1 cellular context compared by ENCODE assay signal in genomic region chr12:76878899-76879709, GRCh38.
TF ChIP-seq lines count a peak whose summit lies in the region.

Gene CSRP2, minus strand, starts transcription at chr12:76879019. Its CDS starts 12,759 bp downstream, at chr12:76866260.

TF ChIP-seq in IMR-90, 13 proteins besides CTCF, POLR2A, EP300 and RAD21:
- TF ChIP-seq MAZ (IDR thresholded peaks at IDR 0.05; ENCODE audit: borderline replicate concordance, low read depth, low read length) = peak; percentile 93
- no peak for TF ChIP-seq USF2 (IDR thresholded peaks at IDR 0.05; ENCODE audit: low read depth, low read length)
- 0 out of 2 replicates have a peak, but pooled peaks have one; percentile 8 for TF ChIP-seq CEBPB (IDR thresholded peaks at IDR 0.05; ENCODE audit: low read depth, low read length)
- TF ChIP-seq, protein P1, sequence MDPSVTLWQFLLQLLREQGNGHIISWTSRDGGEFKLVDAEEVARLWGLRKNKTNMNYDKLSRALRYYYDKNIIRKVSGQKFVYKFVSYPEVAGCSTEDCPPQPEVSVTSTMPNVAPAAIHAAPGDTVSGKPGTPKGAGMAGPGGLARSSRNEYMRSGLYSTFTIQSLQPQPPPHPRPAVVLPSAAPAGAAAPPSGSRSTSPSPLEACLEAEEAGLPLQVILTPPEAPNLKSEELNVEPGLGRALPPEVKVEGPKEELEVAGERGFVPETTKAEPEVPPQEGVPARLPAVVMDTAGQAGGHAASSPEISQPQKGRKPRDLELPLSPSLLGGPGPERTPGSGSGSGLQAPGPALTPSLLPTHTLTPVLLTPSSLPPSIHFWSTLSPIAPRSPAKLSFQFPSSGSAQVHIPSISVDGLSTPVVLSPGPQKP (IDR thresholded peaks at IDR 0.05; ENCODE audit: borderline replicate concordance, low read depth, low read length) = no peak
- no peak for TF ChIP-seq FOS (IDR thresholded peaks at IDR 0.05; ENCODE audit: low read depth, low read length)
- TF ChIP-seq BHLHE40 (IDR thresholded peaks at IDR 0.05; ENCODE audit: low read depth, low read length) = peak; percentile 71; the same call in 1 of the 2 replicates
- TF ChIP-seq NFE2L2 (IDR thresholded peaks at IDR 0.05; ENCODE audit: low read depth, low read length) = no peak
- TF ChIP-seq SMC3 (IDR thresholded peaks at IDR 0.05; ENCODE audit: low read depth, low read length) = 0 out of 2 replicates have a peak, but pooled peaks have one; percentile 27
- no peak for TF ChIP-seq MAFK (IDR thresholded peaks at IDR 0.05; ENCODE audit: low read depth, low read length)
- no peak for TF ChIP-seq RFX5 (IDR thresholded peaks at IDR 0.05; ENCODE audit: low read depth, low read length)
- no peak for TF ChIP-seq CHD1 (IDR thresholded peaks at IDR 0.05; ENCODE audit: low read depth, low read length)
- no peak for TF ChIP-seq RCOR1 (IDR thresholded peaks at IDR 0.05; ENCODE audit: insufficient replicate concordance, low read length)
- TF ChIP-seq MXI1 (IDR thresholded peaks at IDR 0.05; ENCODE audit: borderline replicate concordance, low read depth, low read length) = no peak
